Comparison of ENCODE assay signal across 1 cellular context in genomic region chr1:116134178-116134773, GRCh38.
TF ChIP-seq lines count a peak whose summit lies in the region.

No MANE protein-coding gene starts in this region.

TF ChIP-seq in H1, 55 proteins besides CTCF, POLR2A, EP300 and RAD21 (continued from another document):
- no peak for TF ChIP-seq POU5F1 (IDR thresholded peaks at IDR 0.05; ENCODE audit: low read depth, low read length)
- TF ChIP-seq CREB1 (IDR thresholded peaks at IDR 0.05), result no peak
